In the genomic region with DNA sequence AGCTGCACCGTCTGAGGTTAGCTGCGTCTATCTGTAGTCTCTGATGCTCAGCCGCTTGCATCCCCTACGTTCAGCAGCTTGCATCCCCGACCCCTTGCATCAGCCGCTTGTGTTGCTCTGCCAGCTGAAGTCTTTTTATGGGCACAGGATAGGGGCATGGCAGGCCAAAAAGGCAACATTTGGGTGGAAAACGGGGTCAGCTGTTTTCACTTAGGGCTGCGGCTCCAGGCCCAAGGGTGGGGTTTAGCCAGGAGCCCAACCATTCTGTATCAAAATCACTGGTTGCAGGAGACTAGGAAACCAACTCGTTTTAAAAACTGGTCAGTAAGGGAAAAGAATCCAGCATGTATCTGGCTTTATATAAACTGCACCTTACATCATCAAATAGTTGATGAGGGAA, we compare ENCODE assay signal across 28 cellular contexts.
"Had no signal": no experiment of that assay in that cellular context is flagged by ENCODE, and none has a peak within 500 bp of the region (broad histone marks: within the 10 kb centered on the region; RNA-seq: fewer than 3 reads in every experiment).

No MANE protein-coding gene starts in this region.

- H3K36me3 ChIP-seq: left ventricle myocardium inferior, pancreas, prostate gland, stomach, thyroid gland, transverse colon, upper lobe of right lung had no signal

- H3K9me3 ChIP-seq: left ventricle myocardium inferior, pancreas, prostate gland, stomach, testis, thyroid gland, transverse colon, upper lobe of right lung had no signal

- DNase-seq: islet precursor cell; left ventricle myocardium inferior; mesendoderm; naive thymus-derived CD8-positive, alpha-beta T cell; nucleus accumbens; pancreas; posterior cingulate gyrus; retina; right cardiac atrium; stimulated activated CD4-positive, alpha-beta T cell treated with anti-CD3 and anti-CD28 coated beads, Interleukin-12 subunit alpha, Interleukin-12 subunit beta, amount 100 ng/mL, for 4 hours; stimulated activated CD4-positive, alpha-beta T cell treated with anti-CD3 and anti-CD28 coated beads, Interleukin-15, amount 100 ng/mL, for 24 hours; stimulated activated CD4-positive, alpha-beta T cell treated with anti-CD3 and anti-CD28 coated beads, Interleukin-2, amount 100 ng/mL, for 24 hours; stimulated activated CD4-positive, alpha-beta T cell treated with anti-CD3 and anti-CD28 coated beads, Interleukin-4, amount 100 ng/mL, for 1 hour; stimulated activated naive B cell treated with anti-CD40 and anti-IgM and Interleukin-4, amounts not matched to agents 10 μg/mL and 1 μg/mL and 100 μg/mL, for 72 hours; stimulated activated naive CD8-positive, alpha-beta T cell treated with anti-CD3 and anti-CD28 coated beads, Interleukin-15, Interleukin-2, amounts not matched to agents 100 U/mL and 50 U/mL, for 24 hours; stomach; testis; thyroid gland; transverse colon; upper lobe of right lung had no signal

- H2AFZ ChIP-seq: hepatocyte had no signal

- H3K4me2 ChIP-seq: hepatocyte had no signal

- H3K36me3 Mint-ChIP-seq: mesothelial cell of epicardium; naive thymus-derived CD8-positive, alpha-beta T cell; stimulated activated naive B cell treated with anti-CD40 and anti-IgM and Interleukin-4, amounts not matched to agents 10 μg/mL and 1 μg/mL and 100 μg/mL, for 72 hours had no signal

- H3K27ac Mint-ChIP-seq: mesothelial cell of epicardium; naive thymus-derived CD8-positive, alpha-beta T cell; nephron; stimulated activated naive B cell treated with anti-CD40 and anti-IgM and Interleukin-4, amounts not matched to agents 10 μg/mL and 1 μg/mL and 100 μg/mL, for 72 hours had no signal

- ATAC-seq: naive thymus-derived CD8-positive, alpha-beta T cell; pancreas; right cardiac atrium; sciatic nerve; stimulated activated naive B cell treated with anti-CD40 and anti-IgM and Interleukin-4, amounts not matched to agents 10 μg/mL and 1 μg/mL and 100 μg/mL, for 72 hours; stimulated activated naive CD8-positive, alpha-beta T cell treated with anti-CD3 and anti-CD28 coated beads, Interleukin-15, Interleukin-2, amounts not matched to agents 100 U/mL and 50 U/mL, for 24 hours; upper lobe of right lung had no signal

- H3K4me1 Mint-ChIP-seq: naive thymus-derived CD8-positive, alpha-beta T cell had no signal

- H3K27me3 ChIP-seq: hepatocyte, pancreas, testis, thyroid gland, transverse colon, upper lobe of right lung had no signal

- H3K79me2 ChIP-seq: hepatocyte had no signal

- H3K4me1 ChIP-seq: pancreas, prostate gland, testis, transverse colon, upper lobe of right lung had no signal

- H3K4me3 Mint-ChIP-seq: mesothelial cell of epicardium; naive thymus-derived CD8-positive, alpha-beta T cell; nephron; neural crest cell; stimulated activated naive B cell treated with anti-CD40 and anti-IgM and Interleukin-4, amounts not matched to agents 10 μg/mL and 1 μg/mL and 100 μg/mL, for 72 hours had no signal

- H3K27ac ChIP-seq: hepatocyte, left ventricle myocardium inferior, pancreas, prostate gland, stomach, testis, transverse colon, upper lobe of right lung had no signal

- H3K9me3 Mint-ChIP-seq: naive thymus-derived CD8-positive, alpha-beta T cell; stimulated activated naive B cell treated with anti-CD40 and anti-IgM and Interleukin-4, amounts not matched to agents 10 μg/mL and 1 μg/mL and 100 μg/mL, for 72 hours had no signal

- H3K4me3 ChIP-seq: hepatocyte, left ventricle myocardium inferior, lung, pancreas, prostate gland, skin epidermis, stomach, testis, thyroid gland, transverse colon, upper lobe of right lung had no signal
